Comparison of ENCODE assay signal across 34 cellular contexts in genomic region chr17:27990100-27990499, GRCh38.
"Had no signal": no experiment of that assay in that cellular context is flagged by ENCODE, and none has a peak within 500 bp of the region (broad histone marks: within the 10 kb centered on the region; RNA-seq: fewer than 3 reads in every experiment).

No MANE protein-coding gene starts in this region.

- H3K27ac ChIP-seq: brain microvascular endothelial cell, esophagus muscularis mucosa, foreskin keratinocyte, gastrocnemius medialis, WERI-Rb-1 had no signal

- H3K4me3 Mint-ChIP-seq: activated B cell treated with CpG ODN at 0.5 μM for 24 hours; activated CD8-positive, alpha-beta T cell treated with anti-CD3 and anti-CD28 coated beads for 36 hours; activated naive CD8-positive, alpha-beta T cell; activated T-cell treated with anti-CD3 and anti-CD28 coated beads, Interleukin-2, amount 50 U/mL, for 4 hours; activated T-helper 17 cell treated with anti-CD3 and anti-CD28 coated beads, Interleukin-2, amount 50 U/mL, for 72 hours; central memory CD8-positive, alpha-beta T cell; effector memory CD8-positive, alpha-beta T cell; T-helper 17 cell; T-helper 2 cell treated with Interferon-gamma antibody and Interleukin-4, amounts not matched to agents 5 μg/mL and 100 μg/mL, for 36 hours had no signal

- H3K4me1 ChIP-seq: gastrocnemius medialis had no signal

- DNase-seq: activated B cell treated with CpG ODN at 0.5 μM for 24 hours; activated CD4-positive, alpha-beta T cell treated with anti-CD3 and anti-CD28 coated beads for 48 hours; activated CD4-positive, alpha-beta T cell treated with anti-CD3 and anti-CD28 coated beads, Interleukin-2, amount 50 U/mL, for 1 hour; activated CD4-positive, alpha-beta T cell treated with anti-CD3 and anti-CD28 coated beads, Interleukin-2, amount 50 U/mL, for 48 hours; activated CD8-positive, alpha-beta memory T cell treated with anti-CD3 and anti-CD28 coated beads for 24 hours; activated CD8-positive, alpha-beta T cell treated with anti-CD3 and anti-CD28 coated beads for 36 hours; activated effector memory CD4-positive, alpha-beta T cell treated with Interleukin-2 at 50 U/mL for 16 hours; activated gamma-delta T cell treated with Interleukin-2 at 50 U/mL for 16 hours; activated naive CD4-positive, alpha-beta T cell treated with anti-CD3 and anti-CD28 coated beads, Interleukin-2, amount 50 U/mL, for 16 hours; activated naive CD4-positive, alpha-beta T cell treated with Interleukin-2 at 50 U/mL for 16 hours; activated T-cell treated with anti-CD3 and anti-CD28 coated beads, Interleukin-2, amount 50 U/mL, for 4 hours; amniotic stem cell; anterior cingulate cortex; brain microvascular endothelial cell; cortex of kidney; dermis blood vessel endothelial cell; effector CD4-positive, alpha-beta T cell; effector memory CD8-positive, alpha-beta T cell; erythroblast; foreskin keratinocyte; gastrocnemius medialis; glutamatergic neuron; T-helper 1 cell; T-helper 17 cell; T1000; WERI-Rb-1 had no signal

- FAIRE-seq: astrocyte, bronchial epithelial cell had no signal

- H3K9me3 Mint-ChIP-seq: activated B cell treated with CpG ODN at 0.5 μM for 24 hours; activated CD8-positive, alpha-beta T cell treated with anti-CD3 and anti-CD28 coated beads for 36 hours; activated T-cell treated with anti-CD3 and anti-CD28 coated beads, Interleukin-2, amount 50 U/mL, for 4 hours; activated T-helper 17 cell treated with anti-CD3 and anti-CD28 coated beads, Interleukin-2, amount 50 U/mL, for 72 hours; central memory CD8-positive, alpha-beta T cell; effector memory CD8-positive, alpha-beta T cell; T-helper 2 cell treated with Interferon-gamma antibody and Interleukin-4, amounts not matched to agents 5 μg/mL and 100 μg/mL, for 36 hours had no signal

- ATAC-seq: activated CD4-positive, CD25-positive, alpha-beta regulatory T cell treated with anti-CD3 and anti-CD28 coated beads, Interleukin-2, amount 50 U/mL, for 24 hours; activated CD8-positive, alpha-beta T cell treated with anti-CD3 and anti-CD28 coated beads for 36 hours; activated T-cell treated with anti-CD3 and anti-CD28 coated beads, Interleukin-2, amount 50 U/mL, for 4 hours; activated T-helper 17 cell treated with anti-CD3 and anti-CD28 coated beads, Interleukin-2, amount 50 U/mL, for 72 hours; effector memory CD8-positive, alpha-beta T cell; foreskin keratinocyte; gastrocnemius medialis; T-helper 17 cell had no signal

- H3K27me3 Mint-ChIP-seq: activated CD8-positive, alpha-beta T cell treated with anti-CD3 and anti-CD28 coated beads for 36 hours had no signal

- H3K4me3 ChIP-seq: esophagus muscularis mucosa, gastrocnemius medialis had no signal

- H3K36me3 Mint-ChIP-seq: activated naive CD8-positive, alpha-beta T cell had no signal

- H3K27ac Mint-ChIP-seq: activated B cell treated with CpG ODN at 0.5 μM for 24 hours; activated CD8-positive, alpha-beta T cell treated with anti-CD3 and anti-CD28 coated beads for 36 hours; activated naive CD8-positive, alpha-beta T cell; activated T-helper 17 cell treated with anti-CD3 and anti-CD28 coated beads, Interleukin-2, amount 50 U/mL, for 72 hours; effector memory CD8-positive, alpha-beta T cell; T-helper 17 cell; T-helper 2 cell treated with Interferon-gamma antibody and Interleukin-4, amounts not matched to agents 5 μg/mL and 100 μg/mL, for 36 hours had no signal

- H3K9me3 ChIP-seq: esophagus muscularis mucosa, gastrocnemius medialis had no signal

- H3K36me3 ChIP-seq: brain microvascular endothelial cell, esophagus muscularis mucosa, gastrocnemius medialis, WERI-Rb-1 had no signal

- H3K27me3 ChIP-seq: brain microvascular endothelial cell, foreskin keratinocyte, gastrocnemius medialis had no signal

- H3K4me1 Mint-ChIP-seq: activated T-helper 17 cell treated with anti-CD3 and anti-CD28 coated beads, Interleukin-2, amount 50 U/mL, for 72 hours; central memory CD8-positive, alpha-beta T cell had no signal
